15 cellular contexts compared by ENCODE assay signal in the genomic region with DNA sequence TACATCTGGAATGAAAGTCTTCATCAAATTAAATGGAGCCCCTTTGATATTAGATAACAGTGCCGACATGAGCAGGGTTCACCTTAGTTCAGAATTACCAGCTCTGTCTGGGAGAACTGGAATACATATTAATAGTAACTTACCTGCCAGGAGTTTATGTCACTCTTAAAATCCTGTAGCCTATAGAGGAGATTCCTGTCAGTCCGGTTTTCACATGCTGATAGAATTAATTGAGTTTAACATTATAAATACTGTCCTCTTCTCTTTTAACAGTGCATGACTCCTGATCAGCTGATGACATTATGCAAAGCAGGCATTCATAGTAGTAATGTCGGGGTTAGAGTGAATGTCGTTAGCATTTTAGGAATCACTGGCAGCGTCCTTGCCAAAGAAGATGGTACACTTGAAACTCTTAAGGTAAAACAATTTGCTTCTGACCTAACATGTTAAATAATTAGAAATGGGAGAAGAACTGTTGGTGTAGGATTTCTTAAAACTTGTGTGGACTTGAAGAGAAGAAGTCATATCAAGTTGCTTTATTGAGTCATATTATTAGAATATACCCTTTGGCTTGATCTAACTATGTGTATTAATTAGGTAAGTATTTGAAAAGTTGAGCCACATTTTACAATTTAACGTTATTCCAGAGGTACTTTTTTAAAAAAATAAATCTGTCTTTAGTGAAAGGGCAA. TPM values are rescaled to one million over a fixed set of nuclear protein-coding genes. Genes with fewer than 3 reads are reported as not detected.
A peak's percentile ranks its signal among the peaks of the same experiment; 100 is the strongest.
DNase-seq lines count a peak whose midpoint lies in the region; ATAC-seq and TF ChIP-seq lines count a peak whose summit lies in the region.
"Had no signal": no experiment of that assay in that cellular context is flagged by ENCODE, and none has a peak within 500 bp of the region (broad histone marks: within the 10 kb centered on the region; RNA-seq: fewer than 3 reads in every experiment).

No MANE protein-coding gene starts in this region.

- intact Hi-C loops in naive thymus-derived CD4-positive, alpha-beta T cell (cut with micrococcal nuclease) = loop anchor here in 1 of 2 donors (10.0 kb wide), 1 partner anchor 55 kb away; the partner anchor contains the start of gene TENT4B

- H3K9me3 Mint-ChIP-seq in memory B cell = no peaks in the 10 kb centered on the region
- peaks cover 0 to 2% (median 0%) of the 10 kb centered on the region in 11 donors for H3K9me3 Mint-ChIP-seq in naive thymus-derived CD4-positive, alpha-beta T cell

- H3K27ac Mint-ChIP-seq in memory B cell = peak overlapping the region; percentile 65
- H3K27ac Mint-ChIP-seq in naive thymus-derived CD4-positive, alpha-beta T cell = no peak overlapping the region

- H3K4me1 Mint-ChIP-seq in memory B cell = no peaks in the 10 kb centered on the region
- H3K4me1 Mint-ChIP-seq in naive thymus-derived CD4-positive, alpha-beta T cell = peaks cover 0 to 12% (median 0%) of the 10 kb centered on the region in 7 donors

- no peak overlapping the region for H3K27ac ChIP-seq in naive thymus-derived CD4-positive, alpha-beta T cell (ENCODE audit: low read depth, low read length)
- H3K27ac ChIP-seq in Peyer's patch = no peak overlapping the region
- H3K27ac ChIP-seq: SJCRH30 had no signal

- DNase-seq in DMS79 treated with DMSO at 0.1 percent for 48 hours (lab: John Stamatoyannopoulos, UW) (peak; percentile 35), NCI-H1048 (lab: John Stamatoyannopoulos, UW) (peak; percentile 3), SK-MEL-5 (ENCODE audit: low read depth, low spot score) (peak; percentile 46), memory B cell (ENCODE audit: low spot score in 2 of 2) (no peak), germinal center (ENCODE audit: low spot score) (no peak), Peyer's patch (no peak)
- DNase-seq in naive thymus-derived CD4-positive, alpha-beta T cell = no peak
- DNase-seq: DMS 273 treated with DMSO at 0.1 percent for 48 hours, EL, IMR-90, Kasumi-1, NCI-H2107, NCI-H446 treated with DMSO at 0.1 percent for 48 hours, SJCRH30, SW 1271 had no signal

- TF ChIP-seq POLR2A in Peyer's patch (IDR thresholded peaks at IDR 0.05) = no peak

- no peak for TF ChIP-seq CTCF in Peyer's patch (IDR thresholded peaks at IDR 0.05)

- peaks cover 15% of the 10 kb centered on the region for H3K36me3 Mint-ChIP-seq in memory B cell
- peaks cover 0 to 42% (median 18%) of the 10 kb centered on the region in 5 donors for H3K36me3 Mint-ChIP-seq in naive thymus-derived CD4-positive, alpha-beta T cell

- no peaks in the 10 kb centered on the region for H3K27me3 ChIP-seq in naive thymus-derived CD4-positive, alpha-beta T cell (ENCODE audit: control insufficient read depth in 2 of 2, insufficient read depth in 2 of 2, low read length in 2 of 2)
- no peaks in the 10 kb centered on the region for H3K27me3 ChIP-seq in Peyer's patch
- H3K27me3 ChIP-seq: SJCRH30 had no signal

- H3K4me3 ChIP-seq in naive thymus-derived CD4-positive, alpha-beta T cell (ENCODE audit: low read length) = no peak overlapping the region
- H3K4me3 ChIP-seq in Peyer's patch = no peak overlapping the region
- H3K4me3 ChIP-seq: SJCRH30 had no signal

- CTCF ChIA-PET in naive thymus-derived CD4-positive, alpha-beta T cell (lab: Charles Lee) = no interaction called here

- no peak for ATAC-seq in memory B cell (ENCODE audit: low read depth)
- ATAC-seq in naive thymus-derived CD4-positive, alpha-beta T cell = no peak

- H3K4me3 Mint-ChIP-seq in memory B cell = no peak overlapping the region
- H3K4me3 Mint-ChIP-seq in naive thymus-derived CD4-positive, alpha-beta T cell = no peak overlapping the region

- in situ Hi-C loops in SK-MEL-5 (cut with HindIII; ENCODE audit: low pct_unique_long_range_greater_than_20kb, low sequenced_read_pairs) = no loop called here

- POLR2A ChIA-PET in naive thymus-derived CD4-positive, alpha-beta T cell (lab: Charles Lee) = no interaction called here

- H3K4me1 ChIP-seq in naive thymus-derived CD4-positive, alpha-beta T cell (ENCODE audit: control insufficient read depth in 2 of 2, insufficient read depth in 2 of 2, low read length in 2 of 2) = no peaks in the 10 kb centered on the region
- no peaks in the 10 kb centered on the region for H3K4me1 ChIP-seq in Peyer's patch
- H3K4me1 ChIP-seq: SJCRH30 had no signal

- H3K36me3 ChIP-seq in naive thymus-derived CD4-positive, alpha-beta T cell (ENCODE audit: control insufficient read depth in 2 of 3, insufficient read depth in 3 of 3, low read length in 3 of 3) = peaks cover 4 to 59% (median 9%) of the 10 kb centered on the region in 3 experiments
- H3K36me3 ChIP-seq in Peyer's patch = peaks cover 0 to 47% (median 0%) of the 10 kb centered on the region in 3 donors

- H3K9me3 ChIP-seq in naive thymus-derived CD4-positive, alpha-beta T cell (ENCODE audit: control insufficient read depth in 2 of 3, low read length in 3 of 3) = no peaks in the 10 kb centered on the region
- H3K9me3 ChIP-seq in Peyer's patch = no peaks in the 10 kb centered on the region
- H3K9me3 ChIP-seq: SJCRH30 had no signal

- H3K27me3 Mint-ChIP-seq in memory B cell = no peaks in the 10 kb centered on the region
- H3K27me3 Mint-ChIP-seq in naive thymus-derived CD4-positive, alpha-beta T cell = no peaks in the 10 kb centered on the region

RNA-seq across cellular contexts. Expression of gene HEATR3, which starts 34.3 kb away (rescaled TPM):
- total RNA-seq in SK-MEL-5 (2014; rRNA removed; shearing (Covaris generic)) = 27.9 and 31.3 TPM in 2 replicates
- polyA plus RNA-seq in SK-MEL-5 (2015; cell fraction: cytosol; rRNA removed) = 18.9 and 19.9 TPM in 2 replicates
- polyA plus RNA-seq in SK-MEL-5 (2015; cell fraction: nucleus; rRNA removed) = 32.2 and 75.8 TPM in 2 replicates
- 10 to 100 TPM; 12.5 to 27.5 (median 23.5) TPM for total RNA-seq in naive thymus-derived CD4-positive, alpha-beta T cell
- polyA plus RNA-seq in naive thymus-derived CD4-positive, alpha-beta T cell = 10 to 100 TPM in 1 of 2 donors, 1 to 10 TPM in 1; 5.7 to 10.3 TPM
- total RNA-seq in Peyer's patch = 10 to 100 TPM; 22.4 to 39.7 (median 29.6) TPM

RNA-seq across cellular contexts. Expression of gene TENT4B, which starts 53.0 kb away (rescaled TPM):
- total RNA-seq in SK-MEL-5 (2014; rRNA removed; shearing (Covaris generic)) = 6.0 and 7.2 TPM in 2 replicates
- polyA plus RNA-seq in SK-MEL-5 (2015; cell fraction: cytosol; rRNA removed) = 6.3 and 10.3 TPM in 2 replicates
- 10.7 and 12.6 TPM in 2 replicates for polyA plus RNA-seq in SK-MEL-5 (2015; cell fraction: nucleus; rRNA removed)
- 10 to 100 TPM; 18.8 to 25.9 (median 23.8) TPM for total RNA-seq in naive thymus-derived CD4-positive, alpha-beta T cell
- polyA plus RNA-seq in naive thymus-derived CD4-positive, alpha-beta T cell = 1 to 10 TPM; 5.0 to 5.4 TPM
- total RNA-seq in Peyer's patch = 10 to 100 TPM; 10.7 to 30.5 (median 24.7) TPM

Comparison
In these comparisons a context has a peak if more than half of its experiments do, and no peak if none do; other contexts are left out.
1. DNase-seq: peak in DMS79 treated with DMSO at 0.1 percent for 48 hours (single experiment), NCI-H1048 (single experiment) and SK-MEL-5 (single experiment); none in memory B cell (0 of 2), naive thymus-derived CD4-positive, alpha-beta T cell (0 of 9), germinal center (single experiment) and Peyer's patch (0 of 3).